In the genomic region with DNA sequence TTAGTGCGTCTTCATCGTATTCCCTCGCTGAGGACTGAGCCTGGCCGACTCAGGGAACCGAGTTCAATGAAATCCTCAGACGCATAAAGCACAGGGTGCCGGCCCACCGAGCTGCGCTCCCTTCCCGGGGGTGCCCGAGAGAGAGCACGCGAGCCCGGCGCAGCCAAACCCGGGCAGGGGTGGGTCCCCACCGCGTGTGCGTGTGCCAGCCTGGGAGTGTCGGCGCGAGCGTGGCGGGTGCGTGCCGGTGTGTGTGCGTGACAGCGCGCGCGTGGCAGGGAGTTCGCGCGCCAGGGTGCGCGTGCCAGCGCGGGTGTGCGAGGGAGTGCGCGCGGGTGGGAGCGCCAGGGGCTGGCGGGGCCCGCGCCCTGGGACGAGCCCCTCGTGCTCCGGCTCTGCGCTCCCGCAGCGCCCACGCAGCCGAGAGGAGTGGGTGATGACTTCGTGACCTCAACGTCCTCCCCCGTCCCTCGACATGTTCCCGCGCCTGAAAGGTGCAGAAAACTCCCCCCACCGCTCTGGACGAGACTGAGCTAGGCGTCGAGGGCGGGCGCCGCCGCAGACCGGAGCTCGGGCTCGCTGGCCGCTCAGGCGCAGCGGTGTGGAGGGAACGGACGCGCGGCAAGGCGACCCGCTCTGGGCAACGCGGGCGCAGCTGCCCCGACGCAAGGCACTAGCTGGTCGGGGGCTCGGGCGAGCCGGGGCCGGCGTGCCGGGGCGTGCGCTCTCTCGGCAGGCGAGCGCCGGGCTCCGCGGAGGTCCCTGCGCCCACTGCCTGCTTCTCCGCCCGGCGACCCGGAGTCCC, we compare ENCODE assay signal across 8 cellular contexts.
DNase-seq lines count a peak whose midpoint lies in the region; ATAC-seq and TF ChIP-seq lines count a peak whose summit lies in the region.

No MANE protein-coding gene starts in this region.

- peaks cover 0 to 29% (median 14%) of the 10 kb centered on the region in 4 donors for H3K4me1 ChIP-seq in tibial artery

- ATAC-seq in GM21360 (IDR thresholded peaks at IDR 0.05; ENCODE audit: unreplicated experiment), result peak; percentile 71
- peak; percentile 67 for ATAC-seq in HG03571 (IDR thresholded peaks at IDR 0.05; ENCODE audit: unreplicated experiment)

- intact Hi-C loops in tibial artery (cut with DNase I; ENCODE audit: low total_unique reads), result no loop called here

- no peaks in the 10 kb centered on the region for H3K36me3 ChIP-seq in tibial artery

- no peaks in the 10 kb centered on the region for H3K36me3 Mint-ChIP-seq in nephron (ENCODE audit: low read depth)

- H3K27me3 Mint-ChIP-seq in nephron (ENCODE audit: low read depth), result no peaks in the 10 kb centered on the region

- peak overlapping the region; percentile 62 to 70 for H3K27ac ChIP-seq in tibial artery

- peak; percentile 55 for DNase-seq in D341Med (ENCODE audit: low spot score)
- DNase-seq in activated CD8-positive, alpha-beta memory T cell treated with anti-CD3 and anti-CD28 coated beads for 4 hours (ENCODE audit: low read depth in 2 of 2), result peak; percentile 3 to 27
- peak; percentile 34 for DNase-seq in fibroblast of pulmonary artery (ENCODE audit: low read depth)
- DNase-seq in tibial artery, result peak; percentile 27 to 68
- no peak for DNase-seq in medulla oblongata (ENCODE audit: extremely low spot score)

- peak overlapping the region; percentile 78 to 85 (median 85) for H3K4me3 Mint-ChIP-seq in nephron

- no peaks in the 10 kb centered on the region for H3K9me3 Mint-ChIP-seq in nephron

- H3K9me3 ChIP-seq in tibial artery, result no peaks in the 10 kb centered on the region

- H3K27me3 ChIP-seq in tibial artery, result no peaks in the 10 kb centered on the region

- H3K4me3 ChIP-seq in fibroblast of pulmonary artery (replicated peaks; ENCODE audit: low read depth, low read length) (peak overlapping the region; percentile 54), tibial artery (peak overlapping the region; percentile 64 to 69)

- H3K27ac Mint-ChIP-seq in nephron, result peak overlapping the region; percentile 64 to 85 (median 67)

- TF ChIP-seq CTCF in fibroblast of pulmonary artery (IDR thresholded peaks at IDR 0.05; ENCODE audit: low read length, missing control alignments) (no peak), nephron (IDR thresholded peaks at IDR 0.05; ENCODE audit: unreplicated experiment in 3 of 3) (no peak), tibial artery (IDR thresholded peaks at IDR 0.05) (no peak)

- H3K4me1 Mint-ChIP-seq in nephron, result peaks cover 55% of the 10 kb centered on the region
